1 cellular context compared by ENCODE assay signal in the genomic region with DNA sequence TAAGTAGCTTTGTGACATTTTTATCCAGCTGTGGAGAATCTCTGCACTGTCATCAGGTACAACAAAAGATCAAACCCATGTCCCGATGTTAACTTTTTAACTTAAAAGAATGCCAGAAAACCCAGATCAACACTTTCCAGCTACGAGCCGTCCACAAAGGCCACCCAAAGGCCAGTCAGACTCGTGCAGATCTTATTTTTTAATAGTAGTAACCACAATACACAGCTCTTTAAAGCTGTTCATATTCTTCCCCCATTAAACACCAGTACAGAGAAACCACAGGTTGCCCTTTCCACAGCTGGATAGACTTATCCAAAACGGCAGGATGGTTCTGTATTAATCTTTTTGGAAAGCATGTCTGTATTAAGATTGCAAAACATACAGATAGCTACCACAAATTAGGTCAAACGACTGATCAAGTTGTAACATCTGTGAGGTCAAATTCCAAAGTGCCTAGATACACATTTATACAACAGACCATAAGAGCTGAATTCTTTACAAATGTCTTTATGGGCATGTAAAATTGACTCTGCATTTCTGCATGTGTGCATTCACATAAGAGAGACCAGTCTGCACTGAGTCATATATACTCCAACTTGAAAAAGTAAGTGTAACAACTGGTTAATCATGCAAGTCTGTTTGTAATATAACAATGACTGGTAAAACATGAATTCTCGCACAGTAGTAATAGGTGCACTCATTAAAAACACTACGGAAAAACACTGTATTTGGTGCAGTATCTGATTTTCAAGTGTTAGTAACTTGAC.
A peak's percentile ranks its signal among the peaks of the same experiment; 100 is the strongest.
TF ChIP-seq lines count a peak whose summit lies in the region.

No MANE protein-coding gene starts in this region.

TF ChIP-seq in K562, 482 proteins besides CTCF, POLR2A, EP300 and RAD21 (continued from another document and continues in another):
- TF ChIP-seq, protein P1, sequence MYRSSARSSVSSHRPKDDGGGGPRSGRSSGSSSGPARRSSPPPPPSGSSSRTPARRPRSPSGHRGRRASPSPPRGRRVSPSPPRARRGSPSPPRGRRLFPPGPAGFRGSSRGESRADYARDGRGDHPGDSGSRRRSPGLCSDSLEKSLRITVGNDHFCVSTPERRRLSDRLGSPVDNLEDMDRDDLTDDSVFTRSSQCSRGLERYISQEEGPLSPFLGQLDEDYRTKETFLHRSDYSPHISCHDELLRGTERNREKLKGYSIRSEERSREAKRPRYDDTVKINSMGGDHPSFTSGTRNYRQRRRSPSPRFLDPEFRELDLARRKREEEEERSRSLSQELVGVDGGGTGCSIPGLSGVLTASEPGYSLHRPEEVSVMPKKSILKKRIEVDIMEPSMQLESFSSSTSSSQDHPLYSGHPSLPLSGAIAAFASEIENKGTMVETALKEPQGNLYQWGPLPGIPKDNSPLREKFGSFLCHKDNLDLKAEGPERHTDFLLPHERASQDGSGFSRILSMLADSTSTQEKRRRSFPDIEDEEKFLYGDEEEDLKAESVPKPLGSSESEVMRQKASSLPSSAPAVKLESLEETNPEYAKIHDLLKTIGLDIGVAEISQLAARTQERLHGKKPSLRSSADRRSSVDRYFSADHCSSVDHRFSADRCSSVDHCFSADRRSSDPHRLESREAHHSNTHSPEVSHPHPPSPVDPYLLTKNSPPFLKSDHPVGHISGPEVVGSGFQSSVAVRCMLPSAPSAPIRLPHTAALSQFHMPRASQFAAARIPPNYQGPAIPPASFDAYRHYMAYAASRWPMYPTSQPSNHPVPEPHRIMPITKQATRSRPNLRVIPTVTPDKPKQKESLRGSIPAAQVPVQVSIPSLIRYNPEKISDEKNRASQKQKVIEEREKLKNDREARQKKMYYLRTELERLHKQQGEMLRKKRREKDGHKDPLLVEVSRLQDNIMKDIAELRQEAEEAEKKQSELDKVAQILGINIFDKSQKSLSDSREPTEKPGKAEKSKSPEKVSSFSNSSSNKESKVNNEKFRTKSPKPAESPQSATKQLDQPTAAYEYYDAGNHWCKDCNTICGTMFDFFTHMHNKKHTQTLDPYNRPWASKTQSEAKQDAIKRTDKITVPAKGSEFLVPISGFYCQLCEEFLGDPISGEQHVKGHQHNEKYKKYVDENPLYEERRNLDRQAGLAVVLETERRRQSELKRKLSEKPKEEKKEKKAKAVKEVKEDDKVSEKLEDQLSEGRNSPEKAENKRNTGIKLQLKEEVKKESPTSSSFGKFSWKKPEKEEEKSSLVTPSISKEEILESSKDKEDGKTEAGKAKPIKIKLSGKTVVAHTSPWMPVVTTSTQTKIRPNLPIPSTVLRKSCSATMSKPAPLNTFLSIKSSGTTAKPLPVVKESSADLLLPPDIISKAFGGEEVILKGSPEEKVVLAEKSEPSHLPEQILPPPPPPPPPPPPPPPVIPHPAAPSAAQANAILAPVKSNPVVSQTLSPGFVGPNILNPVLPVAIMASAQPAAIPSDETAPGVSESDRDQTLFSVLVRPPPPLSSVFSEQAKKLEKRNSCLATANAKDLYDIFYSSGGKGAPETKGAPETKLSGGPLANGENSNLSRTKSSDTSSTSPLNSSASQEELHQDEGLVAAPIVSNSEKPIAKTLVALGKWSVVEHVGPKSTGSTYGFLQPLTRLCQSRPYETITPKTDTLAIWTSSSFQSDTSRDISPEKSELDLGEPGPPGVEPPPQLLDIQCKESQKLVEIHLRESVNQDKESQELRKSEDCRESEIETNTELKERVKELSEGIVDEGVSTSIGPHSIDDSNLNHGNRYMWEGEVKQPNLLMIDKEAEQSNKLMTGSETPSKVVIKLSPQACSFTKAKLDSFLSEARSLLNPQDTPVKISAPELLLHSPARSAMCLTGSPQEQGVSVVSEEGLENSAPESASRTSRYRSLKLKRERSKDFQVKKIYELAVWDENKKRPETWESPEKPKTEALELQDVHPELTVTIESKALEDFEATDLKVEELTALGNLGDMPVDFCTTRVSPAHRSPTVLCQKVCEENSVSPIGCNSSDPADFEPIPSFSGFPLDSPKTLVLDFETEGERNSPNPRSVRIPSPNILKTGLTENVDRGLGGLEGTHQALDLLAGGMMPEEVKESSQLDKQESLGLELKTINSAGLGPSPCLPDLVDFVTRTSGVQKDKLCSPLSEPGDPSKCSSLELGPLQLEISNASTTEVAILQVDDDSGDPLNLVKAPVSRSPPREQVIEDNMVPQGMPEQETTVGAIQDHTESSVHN (IDR thresholded peaks at IDR 0.05; ENCODE audit: borderline replicate concordance in 1 of 2, low read depth in 1 of 2) = no peak
- TF ChIP-seq KLF16 (IDR thresholded peaks at IDR 0.05) = peak; percentile 89
- TF ChIP-seq NEUROD1 (IDR thresholded peaks at IDR 0.05; ENCODE audit: borderline replicate concordance, low read depth, low read length, partially characterized antibody) = no peak
- TF ChIP-seq ZFX (CRISPR knock-in tag; IDR thresholded peaks at IDR 0.05) = peak; percentile 18; the same call in 1 of the 2 replicates
- no peak for TF ChIP-seq MAFK (IDR thresholded peaks at IDR 0.05; ENCODE audit: low read length)
- no peak for TF ChIP-seq ZNF778 (CRISPR knock-in tag; IDR thresholded peaks at IDR 0.05)
- no peak for TF ChIP-seq HNRNPLL (IDR thresholded peaks at IDR 0.05; ENCODE audit: low read depth, low read length, poor library complexity, severe bottlenecking)
- no peak for TF ChIP-seq NFXL1 (CRISPR knock-in tag; IDR thresholded peaks at IDR 0.05)
- TF ChIP-seq SMAD2 (IDR thresholded peaks at IDR 0.05; ENCODE audit: low read depth, low read length) = no peak
- TF ChIP-seq FOSL1 (tag; conservative IDR thresholded peaks at IDR 0.05) = peak; percentile 59; the same call in 1 of the 2 replicates
- TF ChIP-seq, protein P2, sequence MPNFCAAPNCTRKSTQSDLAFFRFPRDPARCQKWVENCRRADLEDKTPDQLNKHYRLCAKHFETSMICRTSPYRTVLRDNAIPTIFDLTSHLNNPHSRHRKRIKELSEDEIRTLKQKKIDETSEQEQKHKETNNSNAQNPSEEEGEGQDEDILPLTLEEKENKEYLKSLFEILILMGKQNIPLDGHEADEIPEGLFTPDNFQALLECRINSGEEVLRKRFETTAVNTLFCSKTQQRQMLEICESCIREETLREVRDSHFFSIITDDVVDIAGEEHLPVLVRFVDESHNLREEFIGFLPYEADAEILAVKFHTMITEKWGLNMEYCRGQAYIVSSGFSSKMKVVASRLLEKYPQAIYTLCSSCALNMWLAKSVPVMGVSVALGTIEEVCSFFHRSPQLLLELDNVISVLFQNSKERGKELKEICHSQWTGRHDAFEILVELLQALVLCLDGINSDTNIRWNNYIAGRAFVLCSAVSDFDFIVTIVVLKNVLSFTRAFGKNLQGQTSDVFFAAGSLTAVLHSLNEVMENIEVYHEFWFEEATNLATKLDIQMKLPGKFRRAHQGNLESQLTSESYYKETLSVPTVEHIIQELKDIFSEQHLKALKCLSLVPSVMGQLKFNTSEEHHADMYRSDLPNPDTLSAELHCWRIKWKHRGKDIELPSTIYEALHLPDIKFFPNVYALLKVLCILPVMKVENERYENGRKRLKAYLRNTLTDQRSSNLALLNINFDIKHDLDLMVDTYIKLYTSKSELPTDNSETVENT (CRISPR knock-in tag; IDR thresholded peaks at IDR 0.05) = no peak
- TF ChIP-seq CEBPB (tag; IDR thresholded peaks at IDR 0.05) = peak; percentile 66
- TF ChIP-seq ZBTB34 (CRISPR knock-in tag; IDR thresholded peaks at IDR 0.05) = no peak
- peak; percentile 78 for TF ChIP-seq HMBOX1 (IDR thresholded peaks at IDR 0.05)
- TF ChIP-seq STAT5A (IDR thresholded peaks at IDR 0.05; ENCODE audit: borderline replicate concordance, low read length) = peak; percentile 92
- TF ChIP-seq, protein P3, sequence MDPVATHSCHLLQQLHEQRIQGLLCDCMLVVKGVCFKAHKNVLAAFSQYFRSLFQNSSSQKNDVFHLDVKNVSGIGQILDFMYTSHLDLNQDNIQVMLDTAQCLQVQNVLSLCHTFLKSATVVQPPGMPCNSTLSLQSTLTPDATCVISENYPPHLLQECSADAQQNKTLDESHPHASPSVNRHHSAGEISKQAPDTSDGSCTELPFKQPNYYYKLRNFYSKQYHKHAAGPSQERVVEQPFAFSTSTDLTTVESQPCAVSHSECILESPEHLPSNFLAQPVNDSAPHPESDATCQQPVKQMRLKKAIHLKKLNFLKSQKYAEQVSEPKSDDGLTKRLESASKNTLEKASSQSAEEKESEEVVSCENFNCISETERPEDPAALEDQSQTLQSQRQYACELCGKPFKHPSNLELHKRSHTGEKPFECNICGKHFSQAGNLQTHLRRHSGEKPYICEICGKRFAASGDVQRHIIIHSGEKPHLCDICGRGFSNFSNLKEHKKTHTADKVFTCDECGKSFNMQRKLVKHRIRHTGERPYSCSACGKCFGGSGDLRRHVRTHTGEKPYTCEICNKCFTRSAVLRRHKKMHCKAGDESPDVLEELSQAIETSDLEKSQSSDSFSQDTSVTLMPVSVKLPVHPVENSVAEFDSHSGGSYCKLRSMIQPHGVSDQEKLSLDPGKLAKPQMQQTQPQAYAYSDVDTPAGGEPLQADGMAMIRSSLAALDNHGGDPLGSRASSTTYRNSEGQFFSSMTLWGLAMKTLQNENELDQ (CRISPR knock-in tag; IDR thresholded peaks at IDR 0.05; ENCODE audit: borderline replicate concordance) = no peak
- TF ChIP-seq NKRF (IDR thresholded peaks at IDR 0.05; ENCODE audit: borderline replicate concordance) = peak; percentile 12; the same call in 1 of the 2 replicates
- no peak for TF ChIP-seq PCBP2 (IDR thresholded peaks at IDR 0.05; ENCODE audit: low read depth, low read length, poor library complexity, severe bottlenecking)
- TF ChIP-seq TBL1XR1 (IDR thresholded peaks at IDR 0.05; ENCODE audit: low read length in 2 of 2) = 0 out of 4 replicates have a peak, but pooled peaks of 1 of the 2 experiments have one; percentile 28
- no peak for TF ChIP-seq CBX8 (IDR thresholded peaks at IDR 0.05; ENCODE audit: borderline replicate concordance, extremely low read depth, low read depth, low read length, poor library complexity, severe bottlenecking)
- no peak for TF ChIP-seq ZNF165 (CRISPR knock-in tag; IDR thresholded peaks at IDR 0.05; ENCODE audit: borderline replicate concordance)
- no peak for TF ChIP-seq ZNF263 (CRISPR knock-in tag; IDR thresholded peaks at IDR 0.05; ENCODE audit: borderline replicate concordance)
- no peak for TF ChIP-seq HIVEP1 (CRISPR knock-in tag; IDR thresholded peaks at IDR 0.05)
- no peak for TF ChIP-seq ZNF444 (CRISPR knock-in tag; IDR thresholded peaks at IDR 0.05)
- peak; percentile 51; the same call in 1 of the 2 replicates for TF ChIP-seq LCOR (CRISPR knock-in tag; IDR thresholded peaks at IDR 0.05)
- TF ChIP-seq MCM5 (IDR thresholded peaks at IDR 0.05; ENCODE audit: low read depth) = no peak
- TF ChIP-seq HMG20B (CRISPR knock-in tag; IDR thresholded peaks at IDR 0.05) = no peak
- TF ChIP-seq MYNN (IDR thresholded peaks at IDR 0.05) = peak; percentile 26; the same call in 1 of the 2 replicates
- no peak for TF ChIP-seq MYNN (CRISPR knock-in tag; IDR thresholded peaks at IDR 0.05)
- no peak for TF ChIP-seq HDGF (IDR thresholded peaks at IDR 0.05)
- TF ChIP-seq DMBX1 (CRISPR knock-in tag; IDR thresholded peaks at IDR 0.05; ENCODE audit: borderline replicate concordance) = peak; percentile 64; the same call in 1 of the 2 replicates
- TF ChIP-seq RBBP5 (IDR thresholded peaks at IDR 0.05; ENCODE audit: borderline replicate concordance, insufficient read depth, low read length, poor library complexity, severe bottlenecking) = no peak
- no peak for TF ChIP-seq AFF4 (CRISPR knock-in tag; IDR thresholded peaks at IDR 0.05)
